ENCODE assay signal across 8 cellular contexts in genomic region chr16:15016951-15017580, GRCh38. TPM values are rescaled to one million over a fixed set of nuclear protein-coding genes. Genes with fewer than 3 reads are reported as not detected.
DNase-seq lines count a peak whose midpoint lies in the region; ATAC-seq and TF ChIP-seq lines count a peak whose summit lies in the region.
"Not testable (repeated sequence)": the region's sequence is repeated elsewhere in the genome, so short reads cannot be mapped to it uniquely, and the experiment has no call there.

No MANE protein-coding gene starts in this region.

- H3K27me3 ChIP-seq in CD4-positive, alpha-beta memory T cell (ENCODE audit: insufficient read depth, low read length); brain microvascular endothelial cell (replicated peaks); thyroid gland: not testable (repeated sequence)

- not testable (repeated sequence) for TF ChIP-seq POLR2A in thyroid gland (IDR thresholded peaks at IDR 0.05)

- peaks cover 22 to 53% of the 10 kb centered on the region in 2 donors for H3K36me3 Mint-ChIP-seq in CD4-positive, alpha-beta memory T cell
- not testable (repeated sequence) for H3K36me3 Mint-ChIP-seq in T-helper 17 cell (ENCODE audit: low read depth)
- peaks cover 41% of the 10 kb centered on the region for H3K36me3 Mint-ChIP-seq in osteocyte (ENCODE audit: unreplicated experiment)

- H3K4me1 Mint-ChIP-seq in CD4-positive, alpha-beta memory T cell = peaks cover 19 to 52% (median 35%) of the 10 kb centered on the region in 4 donors
- H3K4me1 Mint-ChIP-seq in T-helper 17 cell = peaks cover 20% of the 10 kb centered on the region
- peaks cover 53% of the 10 kb centered on the region for H3K4me1 Mint-ChIP-seq in osteocyte (ENCODE audit: unreplicated experiment)

- not testable (repeated sequence) for H3K4me3 ChIP-seq in CD4-positive, alpha-beta memory T cell (ENCODE audit: low read length in 2 of 2); brain microvascular endothelial cell (ENCODE audit: low read depth, low read length); fibroblast of pulmonary artery (replicated peaks; ENCODE audit: low read depth, low read length); thyroid gland (replicated peaks in 1 of 3)

- H3K4me3 Mint-ChIP-seq in CD4-positive, alpha-beta memory T cell; T-helper 17 cell; osteocyte (ENCODE audit: unreplicated experiment): not testable (repeated sequence)

- in situ Hi-C loops in brain microvascular endothelial cell (cut with HindIII; ENCODE audit: low pct_ligation_motif_present, low sequenced_read_pairs) = not testable (repeated sequence)

- POLR2A ChIA-PET in CD4-positive, alpha-beta memory T cell (lab: Charles Lee; ENCODE audit: partially characterized antibody) = not testable (repeated sequence)

- WGBS in thyroid gland, 2 donors = 28 to 43% methylated on average over 4 of the region's 4 CpGs

- not testable (repeated sequence) for ATAC-seq in T-helper 17 cell
- ATAC-seq in left lobe of liver = peak; percentile 75

- CTCF ChIA-PET in CD4-positive, alpha-beta memory T cell (lab: Charles Lee; ENCODE audit: partially characterized antibody) = not testable (repeated sequence)

- TF ChIP-seq CTCF in brain microvascular endothelial cell (IDR thresholded peaks at IDR 0.05; ENCODE audit: low read depth, low read length, missing control alignments); fibroblast of pulmonary artery (IDR thresholded peaks at IDR 0.05; ENCODE audit: low read length, missing control alignments); osteocyte (IDR thresholded peaks at IDR 0.05); thyroid gland (IDR thresholded peaks at IDR 0.05): not testable (repeated sequence)

- H3K4me1 ChIP-seq in CD4-positive, alpha-beta memory T cell (ENCODE audit: insufficient read depth, low read length) = peaks cover 29% of the 10 kb centered on the region
- H3K4me1 ChIP-seq in thyroid gland = peaks cover 0 to 23% of the 10 kb centered on the region in 2 donors

- H3K27me3 Mint-ChIP-seq in CD4-positive, alpha-beta memory T cell; T-helper 17 cell; osteocyte (ENCODE audit: unreplicated experiment): not testable (repeated sequence)

- DNase-seq in CD4-positive, alpha-beta memory T cell; T-helper 17 cell; osteocyte (ENCODE audit: extremely low spot score, unreplicated experiment): not testable (repeated sequence)
- DNase-seq in LHCN-M2 (ENCODE audit: low read depth) (peak; percentile 94), brain microvascular endothelial cell (peak; percentile 68), fibroblast of pulmonary artery (ENCODE audit: low read depth) (peak; percentile 73), left lobe of liver (ENCODE audit: low spot score) (peak; percentile 71), thyroid gland (peak; percentile 70 to 82)

- intact Hi-C loops in CD4-positive, alpha-beta memory T cell (cut with micrococcal nuclease); thyroid gland (cut with DNase I): not testable (repeated sequence)

- H3K36me3 ChIP-seq in CD4-positive, alpha-beta memory T cell (ENCODE audit: insufficient read depth, low read length) = peaks cover 19% of the 10 kb centered on the region
- H3K36me3 ChIP-seq in brain microvascular endothelial cell (replicated peaks) (peaks cover 16% of the 10 kb centered on the region), thyroid gland (peaks cover 24 to 26% of the 10 kb centered on the region in 2 donors)

- not testable (repeated sequence) for H3K27ac ChIP-seq in CD4-positive, alpha-beta memory T cell (ENCODE audit: low read depth, low read length)
- H3K27ac ChIP-seq in brain microvascular endothelial cell (peak overlapping the region; percentile 62), thyroid gland (peak overlapping the region; percentile 1 to 53 (median 50))

- not testable (repeated sequence) for H3K9me3 ChIP-seq in CD4-positive, alpha-beta memory T cell (ENCODE audit: control insufficient read depth in 1 of 2, low read length in 2 of 2); T-helper 17 cell (ENCODE audit: control insufficient read depth, low read length, poor library complexity, severe bottlenecking); thyroid gland

- H3K27ac Mint-ChIP-seq in CD4-positive, alpha-beta memory T cell = peak overlapping the region in 6 of 7 donors; percentile 68 to 91 (median 88)
- H3K27ac Mint-ChIP-seq in T-helper 17 cell (peak overlapping the region; percentile 87), osteocyte (ENCODE audit: unreplicated experiment) (peak overlapping the region; percentile 84)

- not testable (repeated sequence) for H3K9me3 Mint-ChIP-seq in CD4-positive, alpha-beta memory T cell; osteocyte (ENCODE audit: unreplicated experiment)

RNA-seq across cellular contexts. Expression of gene NTAN1, which starts 38.8 kb away (rescaled TPM):
- total RNA-seq in CD4-positive, alpha-beta memory T cell = 10 to 100 TPM; 28.7 to 30.3 TPM
- polyA plus RNA-seq in CD4-positive, alpha-beta memory T cell = 10 to 100 TPM; 62.5 to 66.3 TPM
- total RNA-seq in LHCN-M2 (2014; rRNA removed) (84.2 and 116 TPM in 2 replicates), T-helper 17 cell (10 to 100 TPM; 26.5 to 34.4 TPM), left lobe of liver (14.6 TPM), osteocyte (54.9 and 56.4 TPM in 2 replicates), thyroid gland (10 to 100 TPM; 21.6 to 80.0 (median 40.6) TPM)
- 85.6 TPM for polyA plus RNA-seq in LHCN-M2 (2012)

RNA-seq across cellular contexts. Expression of gene PDXDC1, which starts 42.2 kb away (rescaled TPM):
- total RNA-seq in CD4-positive, alpha-beta memory T cell = 10 to 100 TPM; 83.9 to 86.7 TPM
- polyA plus RNA-seq in CD4-positive, alpha-beta memory T cell = 10 to 100 TPM; 11.1 to 37.2 TPM
- total RNA-seq in LHCN-M2 (2014; rRNA removed) (44.2 and 49.1 TPM in 2 replicates), T-helper 17 cell (10 to 100 TPM; 58.4 to 78.8 TPM), left lobe of liver (117 TPM), osteocyte (107 and 109 TPM in 2 replicates), thyroid gland (100 to 1,000 TPM in 2 of 4 donors, 10 to 100 TPM in 2; 80.5 to 172 (median 117) TPM)
- 36.5 TPM for polyA plus RNA-seq in LHCN-M2 (2012)
